ENCODE assay signal across 13 cellular contexts in the genomic region with DNA sequence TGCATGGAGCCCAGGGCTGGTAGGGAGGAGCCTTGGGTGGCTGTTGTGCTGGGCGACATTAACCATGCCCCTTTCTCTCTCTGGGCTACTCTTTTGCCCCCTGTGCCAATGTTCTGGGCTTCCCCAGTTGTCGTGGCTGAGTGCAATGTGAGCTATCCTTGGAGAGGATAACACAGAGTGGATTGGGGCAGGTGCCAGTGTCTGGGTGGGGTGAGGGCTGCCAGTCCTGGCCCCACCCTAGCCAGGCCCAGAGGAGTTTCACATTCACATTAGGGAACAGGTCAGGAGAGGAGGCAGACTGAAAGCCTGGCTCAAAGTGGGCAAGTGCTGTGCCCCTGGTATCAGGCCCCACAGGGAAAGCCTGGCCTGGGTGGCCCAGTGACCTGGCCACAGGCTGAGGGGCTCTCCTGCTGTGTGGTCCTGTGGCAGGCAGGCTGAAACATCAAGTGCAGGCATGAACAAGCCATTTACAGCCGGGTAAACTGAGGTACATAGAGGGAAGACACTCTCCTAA. TPM values are rescaled to one million over a fixed set of nuclear protein-coding genes. Genes with fewer than 3 reads are reported as not detected.
DNase-seq lines count a peak whose midpoint lies in the region; ATAC-seq and TF ChIP-seq lines count a peak whose summit lies in the region.
"Had no signal": no experiment of that assay in that cellular context is flagged by ENCODE, and none has a peak within 500 bp of the region (broad histone marks: within the 10 kb centered on the region; RNA-seq: fewer than 3 reads in every experiment).

No MANE protein-coding gene starts in this region.

- H3K36me3 ChIP-seq in psoas muscle (ENCODE audit: insufficient read depth in 1 of 2, low read depth in 1 of 2): no peaks in the 10 kb centered on the region

- intact Hi-C loops in left ventricle myocardium superior (cut with micrococcal nuclease) (no loop called here), psoas muscle (cut with DNase I) (no loop called here)
- intact Hi-C loops in activated CD4-positive, alpha-beta T cell treated with anti-CD3 and anti-CD28 coated beads for 36 hours (cut with DNase I, micrococcal nuclease): no loop called here

- no peak for TF ChIP-seq CTCF in AG10803 (conservative IDR thresholded peaks at IDR 0.05; ENCODE audit: low read length)
- TF ChIP-seq CTCF in psoas muscle (IDR thresholded peaks at IDR 0.05): no peak

- POLR2A ChIA-PET in activated CD4-positive, alpha-beta T cell treated with anti-CD3 and anti-CD28 coated beads for 36 hours (lab: Charles Lee): no interaction called here

- ATAC-seq in left ventricle myocardium superior (peak; percentile 71), psoas muscle (peak; percentile 59 to 73 (median 70)), GM18511 (IDR thresholded peaks at IDR 0.05; ENCODE audit: unreplicated experiment) (no peak)
- ATAC-seq in activated CD4-positive, alpha-beta T cell treated with anti-CD3 and anti-CD28 coated beads for 36 hours: no peak

- CTCF ChIA-PET in activated CD4-positive, alpha-beta T cell treated with anti-CD3 and anti-CD28 coated beads for 36 hours (lab: Charles Lee): interaction anchor here (0.7 to 1.3 kb wide), 2 partner anchors 10 to 303 kb away, joined by 3 read pairs; no protein-coding TSS in a partner anchor

- H3K27ac ChIP-seq in caudate nucleus (ENCODE audit: low read depth, low read length): peak overlapping the region; percentile 95
- peak overlapping the region; percentile 74 for H3K27ac ChIP-seq in psoas muscle

- H3K27me3 Mint-ChIP-seq in activated CD4-positive, alpha-beta T cell treated with anti-CD3 and anti-CD28 coated beads for 36 hours: no peaks in the 10 kb centered on the region
- H3K27me3 Mint-ChIP-seq: activated T-cell treated with anti-CD3 and anti-CD28 coated beads, Interleukin-2, amount 50 U/mL, for 24 hours had no signal

- H3K9me3 ChIP-seq in psoas muscle: no peaks in the 10 kb centered on the region

- DNase-seq in AG10803 (ENCODE audit: low read depth) (no peak), caudate nucleus (lab: John Stamatoyannopoulos, UW) (no peak), left ventricle myocardium superior (peak; percentile 84), psoas muscle (peak; percentile 66 to 87), amygdala (lab: John Stamatoyannopoulos, UW) (no peak), NCI-H748 (lab: John Stamatoyannopoulos, UW; ENCODE audit: unreplicated experiment) (no peak)
- DNase-seq in activated CD4-positive, alpha-beta T cell treated with anti-CD3 and anti-CD28 coated beads for 36 hours: no peak
- DNase-seq: activated T-cell treated with anti-CD3 and anti-CD28 coated beads, Interleukin-2, amount 50 U/mL, for 24 hours; amniotic stem cell; KG1; NCI-H1930; retina had no signal

- H3K27ac Mint-ChIP-seq in activated CD4-positive, alpha-beta T cell treated with anti-CD3 and anti-CD28 coated beads for 36 hours: no peak overlapping the region
- H3K27ac Mint-ChIP-seq: activated T-cell treated with anti-CD3 and anti-CD28 coated beads, Interleukin-2, amount 50 U/mL, for 24 hours had no signal

- peaks cover 91% of the 10 kb centered on the region for H3K4me1 ChIP-seq in psoas muscle

- H3K9me3 Mint-ChIP-seq in activated CD4-positive, alpha-beta T cell treated with anti-CD3 and anti-CD28 coated beads for 36 hours (ENCODE audit: low read depth): no peaks in the 10 kb centered on the region
- H3K9me3 Mint-ChIP-seq: activated T-cell treated with anti-CD3 and anti-CD28 coated beads, Interleukin-2, amount 50 U/mL, for 24 hours had no signal

- no peak overlapping the region for H3K4me3 Mint-ChIP-seq in activated CD4-positive, alpha-beta T cell treated with anti-CD3 and anti-CD28 coated beads for 36 hours
- H3K4me3 Mint-ChIP-seq: activated T-cell treated with anti-CD3 and anti-CD28 coated beads, Interleukin-2, amount 50 U/mL, for 24 hours had no signal

- H3K27me3 ChIP-seq in psoas muscle (ENCODE audit: insufficient read depth in 3 of 3, low read length in 2 of 3): no peaks in the 10 kb centered on the region

- peak overlapping the region; percentile 5; the same call in 1 of the 2 replicates for H3K4me3 ChIP-seq in AG10803 (ENCODE audit: low read length)
- no peak overlapping the region for H3K4me3 ChIP-seq in psoas muscle

- H3K36me3 Mint-ChIP-seq in activated CD4-positive, alpha-beta T cell treated with anti-CD3 and anti-CD28 coated beads for 36 hours (ENCODE audit: low read depth): no peaks in the 10 kb centered on the region

- H3K4me1 Mint-ChIP-seq in activated CD4-positive, alpha-beta T cell treated with anti-CD3 and anti-CD28 coated beads for 36 hours: no peaks in the 10 kb centered on the region

- 22 to 39% (median 27%) methylated on average over 3 of the region's 3 CpGs for WGBS in psoas muscle, 3 donors

RNA-seq across cellular contexts. Expression of gene NDST1, which starts 7.5 kb away (rescaled TPM):
- total RNA-seq in left ventricle myocardium superior (57.9 TPM), psoas muscle (10 to 100 TPM; 30.1 to 40.2 (median 36.6) TPM)
- polyA plus RNA-seq in psoas muscle: 10 to 100 TPM; 11.0 to 22.5 (median 13.2) TPM
- total RNA-seq in activated CD4-positive, alpha-beta T cell treated with anti-CD3 and anti-CD28 coated beads for 36 hours: 1 to 10 TPM; 5.1 to 5.5 TPM

RNA-seq across cellular contexts. Expression of gene RPS14, which starts 50.8 kb away (rescaled TPM):
- total RNA-seq in left ventricle myocardium superior: 1,255 TPM
- total RNA-seq in psoas muscle: 1,000 to 10,000 TPM in 3 of 4 donors, 100 to 1,000 TPM in 1; 977 to 1,443 (median 1,285) TPM
- polyA plus RNA-seq in psoas muscle: 1,000 to 10,000 TPM; 1,999 to 3,049 (median 2,406) TPM
- 1,000 to 10,000 TPM; 2,270 to 3,312 TPM for total RNA-seq in activated CD4-positive, alpha-beta T cell treated with anti-CD3 and anti-CD28 coated beads for 36 hours

Comparison
In these comparisons a context has a peak if more than half of its experiments do, and no peak if none do; other contexts are left out.
1. DNase-seq: peak in left ventricle myocardium superior (single experiment) and psoas muscle (2 of 2); none in AG10803 (single experiment), caudate nucleus (0 of 61), amygdala (0 of 56), NCI-H748 (single experiment) and activated CD4-positive, alpha-beta T cell treated with anti-CD3 and anti-CD28 coated beads for 36 hours (single experiment).
2. ATAC-seq: peak in left ventricle myocardium superior (single experiment) and psoas muscle (4 of 4); none in activated CD4-positive, alpha-beta T cell treated with anti-CD3 and anti-CD28 coated beads for 36 hours (single experiment) and GM18511 (single experiment).